Comparison of ENCODE assay signal across 8 cellular contexts in the genomic region with DNA sequence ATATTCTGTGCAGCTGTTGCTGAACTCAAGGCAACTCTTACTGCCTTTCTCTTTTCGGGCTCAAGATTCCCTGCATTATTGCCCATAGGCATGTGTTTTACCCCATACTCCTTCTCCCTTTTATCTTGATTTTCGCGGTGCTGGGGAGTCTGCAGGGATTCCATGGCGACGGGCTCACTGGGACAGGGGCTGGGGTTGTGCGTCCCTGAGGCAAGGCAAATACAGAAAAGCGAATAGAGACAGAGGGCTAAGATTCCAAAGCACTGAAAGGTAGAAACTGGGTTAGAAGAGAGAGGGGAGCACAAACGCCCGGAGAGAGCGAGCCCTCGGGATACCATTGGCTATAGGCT. TPM values are rescaled to one million over a fixed set of nuclear protein-coding genes. Genes with fewer than 3 reads are reported as not detected.
DNase-seq lines count a peak whose midpoint lies in the region; ATAC-seq lines count a peak whose summit lies in the region.

No MANE protein-coding gene starts in this region.

- H3K4me3 Mint-ChIP-seq in activated T-helper 1 cell treated with anti-CD3 and anti-CD28 coated beads, Interleukin-12 subunit alpha, Interleukin-12 subunit beta, Interleukin-2, Interleukin-4 antibody, amounts not matched to agents 30 ng/mL and 10 ng/mL and 1 ng/mL, durations not matched to agents 14 hours and 24 hours and 36 hours = peak overlapping the region; percentile 100

- peaks cover 11% of the 10 kb centered on the region for H3K36me3 ChIP-seq in iPS-20b (ENCODE audit: insufficient read depth, low read depth, low read length)

- H3K4me1 Mint-ChIP-seq in activated T-helper 1 cell treated with anti-CD3 and anti-CD28 coated beads, Interleukin-12 subunit alpha, Interleukin-12 subunit beta, Interleukin-2, Interleukin-4 antibody, amounts not matched to agents 30 ng/mL and 10 ng/mL and 1 ng/mL, durations not matched to agents 14 hours and 24 hours and 36 hours (ENCODE audit: low read depth) = peaks cover 29% of the 10 kb centered on the region

- peak overlapping the region; percentile 98 for H3K4me3 ChIP-seq in iPS-20b (ENCODE audit: low read length)

- H3K27me3 Mint-ChIP-seq in activated T-helper 1 cell treated with anti-CD3 and anti-CD28 coated beads, Interleukin-12 subunit alpha, Interleukin-12 subunit beta, Interleukin-2, Interleukin-4 antibody, amounts not matched to agents 30 ng/mL and 10 ng/mL and 1 ng/mL, durations not matched to agents 14 hours and 24 hours and 36 hours (ENCODE audit: insufficient read depth) = peaks cover 12% of the 10 kb centered on the region

- H3K9me3 ChIP-seq in iPS-20b (ENCODE audit: insufficient read depth, low read depth, low read length) = no peaks in the 10 kb centered on the region

- H3K36me3 Mint-ChIP-seq in activated T-helper 1 cell treated with anti-CD3 and anti-CD28 coated beads, Interleukin-12 subunit alpha, Interleukin-12 subunit beta, Interleukin-2, Interleukin-4 antibody, amounts not matched to agents 30 ng/mL and 10 ng/mL and 1 ng/mL, durations not matched to agents 14 hours and 24 hours and 36 hours (ENCODE audit: low read depth) = peaks cover 11% of the 10 kb centered on the region

- H3K4me1 ChIP-seq in iPS-20b (ENCODE audit: insufficient read depth, low read length) = no peaks in the 10 kb centered on the region

- DNase-seq in activated T-helper 1 cell treated with anti-CD3 and anti-CD28 coated beads, Interleukin-12 subunit alpha, Interleukin-12 subunit beta, Interleukin-2, Interleukin-4 antibody, amounts not matched to agents 30 ng/mL and 10 ng/mL and 1 ng/mL, durations not matched to agents 14 hours and 24 hours and 36 hours (ENCODE audit: low spot score) = no peak
- no peak for DNase-seq in substantia nigra (lab: John Stamatoyannopoulos, UW)
- no peak for DNase-seq in stimulated activated naive CD4-positive, alpha-beta T cell treated with Interleukin-2 at 50 U/mL for 16 hours (lab: John Stamatoyannopoulos, UW)
- no peak for DNase-seq in GOT3 (lab: John Stamatoyannopoulos, UW)

- H3K27me3 ChIP-seq in iPS-20b (ENCODE audit: insufficient read depth, low read length) = no peaks in the 10 kb centered on the region

- intact Hi-C loops in activated T-helper 1 cell treated with anti-CD3 and anti-CD28 coated beads, Interleukin-12 subunit alpha, Interleukin-12 subunit beta, Interleukin-2, Interleukin-4 antibody, amounts not matched to agents 30 ng/mL and 10 ng/mL and 1 ng/mL, durations not matched to agents 14 hours and 24 hours and 36 hours (cut with micrococcal nuclease) = loop anchor here (1.0 to 5.0 kb wide), 9 partner anchors 8 to 449 kb away; a partner anchor contains a TSS

- H3K9me3 Mint-ChIP-seq in activated T-helper 1 cell treated with anti-CD3 and anti-CD28 coated beads, Interleukin-12 subunit alpha, Interleukin-12 subunit beta, Interleukin-2, Interleukin-4 antibody, amounts not matched to agents 30 ng/mL and 10 ng/mL and 1 ng/mL, durations not matched to agents 14 hours and 24 hours and 36 hours = no peaks in the 10 kb centered on the region

- peak overlapping the region; percentile 94; the same call in 1 of the 2 replicates for H3K9ac ChIP-seq in iPS-20b (ENCODE audit: low read depth, low read length)

- H3K27ac ChIP-seq in iPS-20b (ENCODE audit: low read length) (no peak overlapping the region), substantia nigra (ENCODE audit: low read depth, low read length, poor library complexity, severe bottlenecking) (peak overlapping the region; percentile 98)

- peak overlapping the region; percentile 56 for H3K27ac Mint-ChIP-seq in activated T-helper 1 cell treated with anti-CD3 and anti-CD28 coated beads, Interleukin-12 subunit alpha, Interleukin-12 subunit beta, Interleukin-2, Interleukin-4 antibody, amounts not matched to agents 30 ng/mL and 10 ng/mL and 1 ng/mL, durations not matched to agents 14 hours and 24 hours and 36 hours

- ATAC-seq in GM18873 (IDR thresholded peaks at IDR 0.05; ENCODE audit: low FRiP score, unreplicated experiment) = peak; percentile 17
- ATAC-seq in HG02938 (IDR thresholded peaks at IDR 0.05; ENCODE audit: unreplicated experiment) = peak; percentile 12
- ATAC-seq in HG03521 (IDR thresholded peaks at IDR 0.05; ENCODE audit: unreplicated experiment) = no peak

RNA-seq across cellular contexts. Expression of a gene that starts 0.5 kb away (rescaled TPM):
- 19.6 and 24.8 TPM in 2 replicates for total RNA-seq in activated T-helper 1 cell treated with anti-CD3 and anti-CD28 coated beads, Interleukin-12 subunit alpha, Interleukin-12 subunit beta, Interleukin-2, Interleukin-4 antibody, amounts not matched to agents 30 ng/mL and 10 ng/mL and 1 ng/mL, durations not matched to agents 14 hours and 24 hours and 36 hours

RNA-seq across cellular contexts. Expression of a gene that starts 8.1 kb away (rescaled TPM):
- 2.3 and 2.7 TPM in 2 replicates for total RNA-seq in activated T-helper 1 cell treated with anti-CD3 and anti-CD28 coated beads, Interleukin-12 subunit alpha, Interleukin-12 subunit beta, Interleukin-2, Interleukin-4 antibody, amounts not matched to agents 30 ng/mL and 10 ng/mL and 1 ng/mL, durations not matched to agents 14 hours and 24 hours and 36 hours

RNA-seq across cellular contexts. Expression of a gene that starts 52.9 kb away (rescaled TPM):
- total RNA-seq in activated T-helper 1 cell treated with anti-CD3 and anti-CD28 coated beads, Interleukin-12 subunit alpha, Interleukin-12 subunit beta, Interleukin-2, Interleukin-4 antibody, amounts not matched to agents 30 ng/mL and 10 ng/mL and 1 ng/mL, durations not matched to agents 14 hours and 24 hours and 36 hours = 0.44 and 0.88 TPM in 2 replicates
